In the genomic region with DNA sequence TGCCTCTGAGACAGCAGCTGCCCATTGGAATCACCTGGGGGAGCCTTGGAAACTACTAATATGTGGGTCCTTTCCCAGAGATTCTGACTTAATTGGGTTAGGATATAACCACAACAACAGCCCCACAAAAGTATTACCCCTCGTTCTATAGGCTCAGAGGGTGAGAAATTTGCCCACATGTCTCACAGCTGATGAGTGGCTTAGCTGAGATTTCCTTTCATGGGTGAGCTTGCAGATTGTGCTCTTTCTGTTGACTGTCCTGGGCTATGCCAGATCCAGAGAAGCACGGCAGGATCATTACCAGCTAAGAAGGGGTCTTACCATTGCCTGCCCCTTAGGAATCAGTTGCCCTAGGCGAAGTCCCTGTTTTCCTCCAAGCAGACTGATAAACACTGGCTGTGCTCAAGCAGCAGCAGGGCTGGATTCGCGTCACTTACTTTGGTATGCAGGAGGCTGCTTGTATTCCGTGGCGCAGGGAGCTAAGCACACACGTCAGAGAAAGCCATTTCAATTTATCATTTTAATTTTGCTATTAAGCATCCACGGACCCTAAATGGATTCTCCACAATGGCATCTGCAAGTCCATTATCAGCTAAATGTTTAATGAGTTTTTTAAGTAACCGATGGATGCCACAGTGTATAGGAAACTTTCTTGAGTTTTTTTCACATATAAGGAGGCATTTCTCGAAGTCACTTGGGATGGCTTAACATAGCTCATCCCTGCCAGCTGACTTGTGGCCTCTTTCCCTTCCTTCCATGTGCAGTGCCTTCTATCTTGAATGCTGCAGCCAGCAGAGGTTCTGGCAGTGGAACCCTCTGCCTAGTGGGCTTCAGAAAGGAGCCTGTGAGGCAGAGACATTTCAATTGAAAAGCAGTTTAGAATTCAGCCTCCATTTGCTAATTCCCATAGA, we compare ENCODE assay signal across 10 cellular contexts. TPM values are rescaled to one million over a fixed set of nuclear protein-coding genes. Genes with fewer than 3 reads are reported as not detected.
DNase-seq lines count a peak whose midpoint lies in the region; ATAC-seq and TF ChIP-seq lines count a peak whose summit lies in the region.
"Had no signal": no experiment of that assay in that cellular context is flagged by ENCODE, and none has a peak within 500 bp of the region (broad histone marks: within the 10 kb centered on the region; RNA-seq: fewer than 3 reads in every experiment).

No MANE protein-coding gene starts in this region.

- ATAC-seq in heart left ventricle (peak; percentile 60 to 86 (median 79)), psoas muscle (peak in 1 of 4 donors; percentile 58)
- ATAC-seq: CD8-positive, alpha-beta T cell; T-cell had no signal

- DNase-seq in AG10803 (ENCODE audit: low read depth), result peak; percentile 40
- DNase-seq in ascending aorta (ENCODE audit: low spot score in 2 of 2), result peak in 1 of 2 donors; percentile 78
- peak in 3 of 5 donors; percentile 27 to 40 (median 30) for DNase-seq in heart left ventricle
- DNase-seq in psoas muscle, result peak; percentile 30 to 66
- no peak for DNase-seq in NCI-H1105 treated with DMSO at 0.1 percent for 48 hours (lab: John Stamatoyannopoulos, UW)
- no peak for DNase-seq in NCI-H1694 treated with DMSO at 0.1 percent for 48 hours (lab: John Stamatoyannopoulos, UW)
- DNase-seq in GOT3 (lab: John Stamatoyannopoulos, UW), result no peak
- DNase-seq in spleen, result no peak
- DNase-seq: CD8-positive, alpha-beta T cell; T-cell had no signal

- 51 to 58% (median 55%) methylated on average over 11 of the region's 11 CpGs for WGBS in heart left ventricle, 4 donors
- 42 to 47% (median 46%) methylated on average over 11 of the region's 11 CpGs for WGBS in psoas muscle, 3 donors
- 67 to 73% (median 70%) methylated on average over 10 to 11 of the region's 11 CpGs for WGBS in spleen, 5 donors

- H3K9me3 ChIP-seq in ascending aorta (no peaks in the 10 kb centered on the region), heart left ventricle (no peaks in the 10 kb centered on the region), psoas muscle (no peaks in the 10 kb centered on the region), spleen (no peaks in the 10 kb centered on the region)

- H3K4me3 ChIP-seq in AG10803 (ENCODE audit: low read length), result no peak overlapping the region
- H3K4me3 ChIP-seq in ascending aorta, result peak overlapping the region in 1 of 2 donors; percentile 24
- no peak overlapping the region for H3K4me3 ChIP-seq in heart left ventricle
- no peak overlapping the region for H3K4me3 ChIP-seq in psoas muscle
- no peak overlapping the region for H3K4me3 ChIP-seq in spleen

- TF ChIP-seq POLR2A in heart left ventricle (IDR thresholded peaks at IDR 0.05) (no peak), spleen (IDR thresholded peaks at IDR 0.05) (no peak)

- no peaks in the 10 kb centered on the region for H3K27me3 ChIP-seq in ascending aorta
- peaks cover 0 to 2% (median 0%) of the 10 kb centered on the region in 9 donors for H3K27me3 ChIP-seq in heart left ventricle
- no peaks in the 10 kb centered on the region for H3K27me3 ChIP-seq in psoas muscle (ENCODE audit: insufficient read depth in 3 of 3, low read length in 2 of 3)
- no peaks in the 10 kb centered on the region for H3K27me3 ChIP-seq in spleen (replicated peaks in 1 of 7)

- TF ChIP-seq CTCF in AG10803 (conservative IDR thresholded peaks at IDR 0.05; ENCODE audit: low read length), result no peak
- no peak for TF ChIP-seq CTCF in ascending aorta (IDR thresholded peaks at IDR 0.05)
- TF ChIP-seq CTCF in heart left ventricle (IDR thresholded peaks at IDR 0.05), result no peak
- TF ChIP-seq CTCF in psoas muscle (IDR thresholded peaks at IDR 0.05), result no peak
- TF ChIP-seq CTCF in spleen (IDR thresholded peaks at IDR 0.05 in 8 of 11, conservative IDR thresholded peaks at IDR 0.05 in 3 of 11), result no peak

- H3K27ac ChIP-seq in ascending aorta (peak overlapping the region; percentile 12 to 32), heart left ventricle (peak overlapping the region in 7 of 12 donors; percentile 5 to 86 (median 47)), psoas muscle (no peak overlapping the region), spleen (peak overlapping the region in 4 of 8 donors; percentile 38 to 65 (median 49))

- intact Hi-C loops in ascending aorta (cut with DNase I), result loop anchor here (10.0 kb wide), 1 partner anchor 813 kb away; no protein-coding TSS in a partner anchor
- intact Hi-C loops in heart left ventricle (cut with DNase I), result no loop called here
- intact Hi-C loops in psoas muscle (cut with DNase I), result no loop called here
- intact Hi-C loops in spleen (cut with DNase I; ENCODE audit: low total_unique reads), result no loop called here

- H3K36me3 ChIP-seq in ascending aorta (no peaks in the 10 kb centered on the region), heart left ventricle (no peaks in the 10 kb centered on the region), psoas muscle (ENCODE audit: insufficient read depth in 1 of 2, low read depth in 1 of 2) (no peaks in the 10 kb centered on the region), spleen (no peaks in the 10 kb centered on the region)

- peaks cover 0 to 7% of the 10 kb centered on the region in 2 donors for H3K4me1 ChIP-seq in ascending aorta
- peaks cover 0 to 25% (median 0%) of the 10 kb centered on the region in 12 donors for H3K4me1 ChIP-seq in heart left ventricle
- H3K4me1 ChIP-seq in psoas muscle, result no peaks in the 10 kb centered on the region
- peaks cover 0 to 10% (median 4%) of the 10 kb centered on the region in 6 donors for H3K4me1 ChIP-seq in spleen

RNA-seq across cellular contexts. Expression of gene AKAP12, which starts 51.6 kb away (rescaled TPM):
- 53.9 TPM for total RNA-seq in ascending aorta
- 10 to 100 TPM in 7 of 9 donors, 1 to 10 TPM in 2; 7.6 to 33.5 (median 13.8) TPM for total RNA-seq in heart left ventricle
- 10 to 100 TPM in 1 of 2 donors, 1 to 10 TPM in 1; 3.7 to 17.6 TPM for polyA plus RNA-seq in heart left ventricle
- 10 to 100 TPM in 2 of 4 donors, 1 to 10 TPM in 2; 5.9 to 13.1 (median 10.2) TPM for total RNA-seq in psoas muscle
- 1 to 10 TPM; 2.5 to 7.5 (median 2.6) TPM for polyA plus RNA-seq in psoas muscle
- 10 to 100 TPM; 38.0 to 64.7 (median 47.7) TPM for total RNA-seq in spleen
- polyA plus RNA-seq in spleen, result 1 to 10 TPM; 3.2 to 6.1 (median 3.8) TPM

Comparison
In these comparisons a context has a peak if more than half of its experiments do, and no peak if none do; other contexts are left out.
1. DNase-seq: peak in AG10803 (single experiment), heart left ventricle (3 of 5) and psoas muscle (2 of 2); none in NCI-H1105 treated with DMSO at 0.1 percent for 48 hours (single experiment), NCI-H1694 treated with DMSO at 0.1 percent for 48 hours (single experiment), GOT3 (single experiment) and spleen (single experiment).